In the genomic region with DNA sequence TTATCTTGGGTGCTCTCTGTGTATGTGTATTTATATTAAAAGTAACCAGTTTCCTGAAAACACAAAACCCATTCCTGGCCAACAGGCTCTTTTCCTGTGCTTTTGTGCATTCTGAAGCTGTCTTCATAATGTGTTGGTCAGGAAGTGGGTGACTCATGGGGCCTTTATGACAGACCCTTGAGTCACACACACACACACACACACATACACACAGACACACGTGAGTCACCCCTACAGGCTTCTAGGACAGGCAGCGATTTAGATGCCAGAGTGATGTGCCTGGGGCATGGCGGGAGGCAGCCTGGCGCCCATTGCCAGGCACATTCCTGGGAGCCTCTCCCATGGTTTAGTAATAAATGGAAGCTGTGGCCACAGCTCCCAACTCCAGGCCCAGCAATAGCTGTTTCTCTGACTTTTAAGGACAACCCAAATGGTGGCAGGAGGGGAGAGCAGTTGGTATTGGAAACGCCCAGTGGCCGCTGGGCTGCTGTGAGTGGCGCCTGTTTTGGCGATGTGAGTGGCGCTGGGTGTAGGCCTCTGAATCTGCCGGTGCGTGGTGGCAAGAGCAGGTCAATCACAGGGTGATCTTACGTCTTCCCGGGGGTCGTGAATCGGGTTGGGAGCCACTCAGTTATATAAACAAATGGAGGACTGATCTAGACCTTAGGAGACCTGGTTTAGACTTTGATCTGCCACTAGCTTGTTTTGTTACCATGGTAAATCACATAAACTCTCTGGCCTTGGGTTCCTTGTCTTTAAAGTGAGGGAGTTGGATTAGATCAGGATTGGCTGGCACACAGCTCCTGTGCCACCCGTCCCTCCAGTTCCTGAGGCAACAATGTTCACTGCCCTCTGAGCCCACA, we compare ENCODE assay signal across 1 cellular context.
TF ChIP-seq lines count a peak whose summit lies in the region.

No MANE protein-coding gene starts in this region.

TF ChIP-seq in HepG2, 621 proteins besides CTCF, POLR2A, EP300 and RAD21 (continued from another document):
- TF ChIP-seq ZNF326 (CRISPR knock-in tag; IDR thresholded peaks at IDR 0.05; ENCODE audit: borderline replicate concordance) (no peak), YY1 (IDR thresholded peaks at IDR 0.05; ENCODE audit: insufficient read depth, insufficient replicate concordance, low read depth, low read length) (peak; percentile 38), SUZ12 (IDR thresholded peaks at IDR 0.05; ENCODE audit: low read depth, low read length) (no peak), NFKBIZ (CRISPR knock-in tag; IDR thresholded peaks at IDR 0.05) (no peak), SOX6 (IDR thresholded peaks at IDR 0.05) (no peak), SOX6 (CRISPR knock-in tag; IDR thresholded peaks at IDR 0.05) (peak; percentile 37; the same call in 1 of the 2 replicates), SP140L (CRISPR knock-in tag; IDR thresholded peaks at IDR 0.05; ENCODE audit: borderline replicate concordance) (no peak), SMC3 (IDR thresholded peaks at IDR 0.05; ENCODE audit: low read length) (no peak), JUNB (CRISPR knock-in tag; IDR thresholded peaks at IDR 0.05; ENCODE audit: borderline replicate concordance) (peak; percentile 64; the same call in 1 of the 2 replicates), BRD4 (CRISPR knock-in tag; IDR thresholded peaks at IDR 0.05) (no peak), GLMP (CRISPR knock-in tag; IDR thresholded peaks at IDR 0.05; ENCODE audit: borderline replicate concordance) (no peak), REST (IDR thresholded peaks at IDR 0.05; ENCODE audit: borderline replicate concordance in 1 of 2, low read depth in 1 of 2, low read length in 2 of 2) (peak in 1 of 2 experiments; percentile 16; a peak in 1 of 4 replicates), CENPX (CRISPR knock-in tag; IDR thresholded peaks at IDR 0.05) (no peak)
- TF ChIP-seq, protein P1, sequence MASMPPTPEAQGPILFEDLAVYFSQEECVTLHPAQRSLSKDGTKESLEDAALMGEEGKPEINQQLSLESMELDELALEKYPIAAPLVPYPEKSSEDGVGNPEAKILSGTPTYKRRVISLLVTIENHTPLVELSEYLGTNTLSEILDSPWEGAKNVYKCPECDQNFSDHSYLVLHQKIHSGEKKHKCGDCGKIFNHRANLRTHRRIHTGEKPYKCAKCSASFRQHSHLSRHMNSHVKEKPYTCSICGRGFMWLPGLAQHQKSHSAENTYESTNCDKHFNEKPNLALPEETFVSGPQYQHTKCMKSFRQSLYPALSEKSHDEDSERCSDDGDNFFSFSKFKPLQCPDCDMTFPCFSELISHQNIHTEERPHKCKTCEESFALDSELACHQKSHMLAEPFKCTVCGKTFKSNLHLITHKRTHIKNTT (CRISPR knock-in tag; IDR thresholded peaks at IDR 0.05) = no peak
- TF ChIP-seq, protein P2, sequence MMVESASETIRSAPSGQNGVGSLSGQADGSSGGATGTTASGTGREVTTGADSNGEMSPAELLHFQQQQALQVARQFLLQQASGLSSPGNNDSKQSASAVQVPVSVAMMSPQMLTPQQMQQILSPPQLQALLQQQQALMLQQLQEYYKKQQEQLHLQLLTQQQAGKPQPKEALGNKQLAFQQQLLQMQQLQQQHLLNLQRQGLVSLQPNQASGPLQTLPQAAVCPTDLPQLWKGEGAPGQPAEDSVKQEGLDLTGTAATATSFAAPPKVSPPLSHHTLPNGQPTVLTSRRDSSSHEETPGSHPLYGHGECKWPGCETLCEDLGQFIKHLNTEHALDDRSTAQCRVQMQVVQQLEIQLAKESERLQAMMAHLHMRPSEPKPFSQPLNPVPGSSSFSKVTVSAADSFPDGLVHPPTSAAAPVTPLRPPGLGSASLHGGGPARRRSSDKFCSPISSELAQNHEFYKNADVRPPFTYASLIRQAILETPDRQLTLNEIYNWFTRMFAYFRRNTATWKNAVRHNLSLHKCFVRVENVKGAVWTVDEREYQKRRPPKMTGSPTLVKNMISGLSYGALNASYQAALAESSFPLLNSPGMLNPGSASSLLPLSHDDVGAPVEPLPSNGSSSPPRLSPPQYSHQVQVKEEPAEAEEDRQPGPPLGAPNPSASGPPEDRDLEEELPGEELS (CRISPR knock-in tag; IDR thresholded peaks at IDR 0.05) = 0 out of 2 replicates have a peak, but pooled peaks have one; percentile 22
TF ChIP-seq in HepG2: peak in this region for 72.
